In genomic region chr2:68798574-68798973, GRCh38 we compare ENCODE assay signal across 15 cellular contexts.
DNase-seq lines count a peak whose midpoint lies in the region; ATAC-seq and TF ChIP-seq lines count a peak whose summit lies in the region.
"Had no signal": no experiment of that assay in that cellular context is flagged by ENCODE, and none has a peak within 500 bp of the region (broad histone marks: within the 10 kb centered on the region; RNA-seq: fewer than 3 reads in every experiment).

No MANE protein-coding gene starts in this region.

- no peak for DNase-seq in activated naive CD8-positive, alpha-beta T cell treated with anti-CD3 and anti-CD28 coated beads for 36 hours
- DNase-seq in activated B cell treated with CpG ODN at 0.5 μM for 24 hours (no peak), left lobe of liver (ENCODE audit: low spot score) (no peak), upper lobe of right lung (no peak), NCI-H2171 (lab: John Stamatoyannopoulos, UW) (no peak), NCI-H2227 treated with DMSO at 0.1 percent for 48 hours (lab: John Stamatoyannopoulos, UW) (no peak)
- DNase-seq: activated CD4-positive, alpha-beta T cell treated with anti-CD3 and anti-CD28 coated beads for 48 hours; colonic mucosa; GF-D8; H9; NCI-H1694 treated with DMSO at 0.1 percent for 48 hours; T1000 had no signal

- CTCF ChIA-PET in activated B cell treated with CpG ODN at 0.5 μM for 24 hours (lab: Charles Lee) = interaction anchor here (1.5 kb wide), 1 partner anchor 46 kb away, joined by 5 read pairs; no protein-coding TSS in a partner anchor

- H3K36me3 Mint-ChIP-seq in activated naive CD8-positive, alpha-beta T cell = peaks cover 33% of the 10 kb centered on the region
- H3K36me3 Mint-ChIP-seq in activated naive CD8-positive, alpha-beta T cell treated with anti-CD3 and anti-CD28 coated beads for 36 hours = peaks cover 60% of the 10 kb centered on the region
- H3K36me3 Mint-ChIP-seq in activated B cell treated with CpG ODN at 0.5 μM for 24 hours (ENCODE audit: low read depth) = peaks cover 70% of the 10 kb centered on the region

- no peak overlapping the region for H3K4me3 Mint-ChIP-seq in activated naive CD8-positive, alpha-beta T cell
- H3K4me3 Mint-ChIP-seq in activated naive CD8-positive, alpha-beta T cell treated with anti-CD3 and anti-CD28 coated beads for 36 hours = no peak overlapping the region
- H3K4me3 Mint-ChIP-seq in activated B cell treated with CpG ODN at 0.5 μM for 24 hours = no peak overlapping the region
- H3K4me3 Mint-ChIP-seq: H9 had no signal

- no peak overlapping the region for H3K4me3 ChIP-seq in upper lobe of right lung
- H3K4me3 ChIP-seq: colonic mucosa, lung had no signal

- no peaks in the 10 kb centered on the region for H3K9me3 ChIP-seq in upper lobe of right lung
- H3K9me3 ChIP-seq: colonic mucosa had no signal

- H3K27ac ChIP-seq in upper lobe of right lung = peak overlapping the region; percentile 45
- H3K27ac ChIP-seq: colonic mucosa had no signal

- peaks cover 18% of the 10 kb centered on the region for H3K4me1 ChIP-seq in upper lobe of right lung
- H3K4me1 ChIP-seq: colonic mucosa had no signal

- peak overlapping the region; percentile 46 for H3K27ac Mint-ChIP-seq in activated naive CD8-positive, alpha-beta T cell
- no peak overlapping the region for H3K27ac Mint-ChIP-seq in activated naive CD8-positive, alpha-beta T cell treated with anti-CD3 and anti-CD28 coated beads for 36 hours
- H3K27ac Mint-ChIP-seq in activated B cell treated with CpG ODN at 0.5 μM for 24 hours = peak overlapping the region; percentile 82
- H3K27ac Mint-ChIP-seq: H9 had no signal

- no peak for ATAC-seq in activated B cell treated with CpG ODN at 0.5 μM for 24 hours (ENCODE audit: low read depth)
- peak; percentile 19 for ATAC-seq in left lobe of liver
- ATAC-seq in upper lobe of right lung = peak; percentile 83
- ATAC-seq in GM18511 (IDR thresholded peaks at IDR 0.05; ENCODE audit: unreplicated experiment) = no peak

- intact Hi-C loops in activated B cell treated with CpG ODN at 0.5 μM for 24 hours (cut with micrococcal nuclease) = no loop called here
- intact Hi-C loops in upper lobe of right lung (cut with DNase I) = no loop called here

- TF ChIP-seq CTCF in activated B cell treated with CpG ODN at 0.5 μM for 24 hours (IDR thresholded peaks at IDR 0.05) (no peak), upper lobe of right lung (IDR thresholded peaks at IDR 0.05) (no peak)

- no peaks in the 10 kb centered on the region for H3K27me3 ChIP-seq in upper lobe of right lung
- H3K27me3 ChIP-seq: colonic mucosa had no signal

- no peaks in the 10 kb centered on the region for H3K27me3 Mint-ChIP-seq in activated naive CD8-positive, alpha-beta T cell
- no peaks in the 10 kb centered on the region for H3K27me3 Mint-ChIP-seq in activated naive CD8-positive, alpha-beta T cell treated with anti-CD3 and anti-CD28 coated beads for 36 hours
- no peaks in the 10 kb centered on the region for H3K27me3 Mint-ChIP-seq in activated B cell treated with CpG ODN at 0.5 μM for 24 hours

- peaks cover 8% of the 10 kb centered on the region for H3K36me3 ChIP-seq in upper lobe of right lung
- H3K36me3 ChIP-seq: colonic mucosa had no signal

- no peaks in the 10 kb centered on the region for H3K9me3 Mint-ChIP-seq in activated naive CD8-positive, alpha-beta T cell (ENCODE audit: low read depth)
- H3K9me3 Mint-ChIP-seq in activated naive CD8-positive, alpha-beta T cell treated with anti-CD3 and anti-CD28 coated beads for 36 hours = no peaks in the 10 kb centered on the region
- peaks cover 2% of the 10 kb centered on the region for H3K9me3 Mint-ChIP-seq in activated B cell treated with CpG ODN at 0.5 μM for 24 hours
- H3K9me3 Mint-ChIP-seq: H9 had no signal

- H3K4me1 Mint-ChIP-seq in activated naive CD8-positive, alpha-beta T cell (ENCODE audit: low read depth) = peaks cover 62% of the 10 kb centered on the region
- H3K4me1 Mint-ChIP-seq in activated naive CD8-positive, alpha-beta T cell treated with anti-CD3 and anti-CD28 coated beads for 36 hours = peaks cover 41% of the 10 kb centered on the region
- peaks cover 77% of the 10 kb centered on the region for H3K4me1 Mint-ChIP-seq in activated B cell treated with CpG ODN at 0.5 μM for 24 hours

- POLR2A ChIA-PET in activated B cell treated with CpG ODN at 0.5 μM for 24 hours (lab: Charles Lee) = interaction anchor here (0.7 to 15.4 kb wide), 12 partner anchors 9 to 84 kb away, joined by 3 to 156 read pairs (median 4); no protein-coding TSS in a partner anchor

Comparison
In these comparisons a context has a peak if more than half of its experiments do, and no peak if none do; other contexts are left out.
1. ATAC-seq: peak in left lobe of liver (single experiment) and upper lobe of right lung (single experiment); none in activated B cell treated with CpG ODN at 0.5 μM for 24 hours (single experiment) and GM18511 (single experiment).